Comparison of ENCODE assay signal across 1 cellular context in genomic region chr15:39198044-39198625, GRCh38.
TF ChIP-seq lines count a peak whose summit lies in the region.

No MANE protein-coding gene starts in this region.

TF ChIP-seq in IMR-90, 13 proteins besides CTCF, POLR2A, EP300 and RAD21:
- TF ChIP-seq, protein P1, sequence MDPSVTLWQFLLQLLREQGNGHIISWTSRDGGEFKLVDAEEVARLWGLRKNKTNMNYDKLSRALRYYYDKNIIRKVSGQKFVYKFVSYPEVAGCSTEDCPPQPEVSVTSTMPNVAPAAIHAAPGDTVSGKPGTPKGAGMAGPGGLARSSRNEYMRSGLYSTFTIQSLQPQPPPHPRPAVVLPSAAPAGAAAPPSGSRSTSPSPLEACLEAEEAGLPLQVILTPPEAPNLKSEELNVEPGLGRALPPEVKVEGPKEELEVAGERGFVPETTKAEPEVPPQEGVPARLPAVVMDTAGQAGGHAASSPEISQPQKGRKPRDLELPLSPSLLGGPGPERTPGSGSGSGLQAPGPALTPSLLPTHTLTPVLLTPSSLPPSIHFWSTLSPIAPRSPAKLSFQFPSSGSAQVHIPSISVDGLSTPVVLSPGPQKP (IDR thresholded peaks at IDR 0.05; ENCODE audit: borderline replicate concordance, low read depth, low read length), result no peak
- TF ChIP-seq MXI1 (IDR thresholded peaks at IDR 0.05; ENCODE audit: borderline replicate concordance, low read depth, low read length) (no peak), FOS (IDR thresholded peaks at IDR 0.05; ENCODE audit: low read depth, low read length) (no peak), RFX5 (IDR thresholded peaks at IDR 0.05; ENCODE audit: low read depth, low read length) (no peak), CEBPB (IDR thresholded peaks at IDR 0.05; ENCODE audit: low read depth, low read length) (no peak), RCOR1 (IDR thresholded peaks at IDR 0.05; ENCODE audit: insufficient replicate concordance, low read length) (no peak), CHD1 (IDR thresholded peaks at IDR 0.05; ENCODE audit: low read depth, low read length) (no peak), SMC3 (IDR thresholded peaks at IDR 0.05; ENCODE audit: low read depth, low read length) (no peak), BHLHE40 (IDR thresholded peaks at IDR 0.05; ENCODE audit: low read depth, low read length) (no peak), MAZ (IDR thresholded peaks at IDR 0.05; ENCODE audit: borderline replicate concordance, low read depth, low read length) (no peak)
- TF ChIP-seq, protein P2, sequence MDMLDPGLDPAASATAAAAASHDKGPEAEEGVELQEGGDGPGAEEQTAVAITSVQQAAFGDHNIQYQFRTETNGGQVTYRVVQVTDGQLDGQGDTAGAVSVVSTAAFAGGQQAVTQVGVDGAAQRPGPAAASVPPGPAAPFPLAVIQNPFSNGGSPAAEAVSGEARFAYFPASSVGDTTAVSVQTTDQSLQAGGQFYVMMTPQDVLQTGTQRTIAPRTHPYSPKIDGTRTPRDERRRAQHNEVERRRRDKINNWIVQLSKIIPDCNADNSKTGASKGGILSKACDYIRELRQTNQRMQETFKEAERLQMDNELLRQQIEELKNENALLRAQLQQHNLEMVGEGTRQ (IDR thresholded peaks at IDR 0.05; ENCODE audit: low read depth, low read length), result no peak
